22 cellular contexts compared by ENCODE assay signal in the genomic region with DNA sequence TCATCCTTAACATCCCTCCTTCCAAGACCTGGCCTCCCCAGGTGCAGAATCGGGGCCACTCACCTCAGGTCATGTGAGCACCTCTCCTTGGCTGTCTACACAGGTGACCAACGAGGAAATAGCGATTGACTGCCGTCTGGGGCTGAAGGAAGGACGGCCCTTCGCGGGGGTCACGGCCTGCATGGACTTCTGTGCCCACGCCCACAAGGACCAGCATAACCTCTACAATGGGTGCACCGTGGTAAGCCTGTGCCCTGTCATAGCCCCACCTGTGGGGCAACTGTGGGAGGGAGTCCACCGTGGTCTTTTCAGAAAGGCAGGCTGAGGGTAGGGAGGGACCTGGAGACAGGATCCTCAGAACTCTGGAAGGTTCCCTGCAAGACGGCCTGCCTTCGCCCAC.
"Had no signal": no experiment of that assay in that cellular context is flagged by ENCODE, and none has a peak within 500 bp of the region (broad histone marks: within the 10 kb centered on the region; RNA-seq: fewer than 3 reads in every experiment).

No MANE protein-coding gene starts in this region.

- H3K4me1 Mint-ChIP-seq: stimulated activated naive B cell treated with anti-CD40 and anti-IgM and Interleukin-4, amounts not matched to agents 10 μg/mL and 1 μg/mL and 100 μg/mL, for 72 hours had no signal

- H3K4me3 ChIP-seq: lung, prostate gland, right lobe of liver, upper lobe of left lung, uterus had no signal

- H3K27me3 ChIP-seq: foreskin keratinocyte, right lobe of liver, upper lobe of left lung, uterus had no signal

- H3K27me3 Mint-ChIP-seq: dendritic cell treated with granulocyte-macrophage colony-stimulating factor and Interleukin-4, amounts not matched to agents 40 ng/mL and 50 ng/mL, for 4 days; naive thymus-derived CD4-positive, alpha-beta T cell; stimulated activated naive B cell treated with anti-CD40 and anti-IgM and Interleukin-4, amounts not matched to agents 10 μg/mL and 1 μg/mL and 100 μg/mL, for 72 hours; stimulated activated naive CD8-positive, alpha-beta T cell treated with anti-CD3 and anti-CD28 coated beads, Interleukin-15, amount 100 ng/mL, for 72 hours had no signal

- DNase-seq: effector CD4-positive, alpha-beta T cell; endodermal cell; erythroblast; foreskin keratinocyte; immature natural killer cell; left cardiac atrium; left ventricle myocardium superior; mesenchymal stem cell; naive thymus-derived CD4-positive, alpha-beta T cell; nephron progenitor cell; right lobe of liver; stimulated activated CD4-positive, alpha-beta T cell treated with anti-CD3 and anti-CD28 coated beads, Interleukin-15, amount 100 ng/mL, for 24 hours; stimulated activated CD4-positive, alpha-beta T cell treated with anti-CD3 and anti-CD28 coated beads, Interleukin-1b, Interleukin-23, amount 100 ng/mL, for 48 hours; stimulated activated CD4-positive, alpha-beta T cell treated with anti-CD3 and anti-CD28 coated beads, Interleukin-4, amount 100 ng/mL, for 24 hours; stimulated activated naive B cell treated with anti-CD40 and anti-IgM and Interleukin-4, amounts not matched to agents 10 μg/mL and 1 μg/mL and 100 μg/mL, for 72 hours; stimulated activated naive CD8-positive, alpha-beta T cell treated with anti-CD3 and anti-CD28 coated beads, Interleukin-15, amount 100 ng/mL, for 72 hours; uterus had no signal

- H3K27ac Mint-ChIP-seq: dendritic cell treated with granulocyte-macrophage colony-stimulating factor and Interleukin-4, amounts not matched to agents 40 ng/mL and 50 ng/mL, for 4 days had no signal

- H3K4me3 Mint-ChIP-seq: dendritic cell treated with granulocyte-macrophage colony-stimulating factor and Interleukin-4, amounts not matched to agents 40 ng/mL and 50 ng/mL, for 4 days; endodermal cell; immature natural killer cell; naive thymus-derived CD4-positive, alpha-beta T cell; nephron progenitor cell; stimulated activated naive CD8-positive, alpha-beta T cell treated with anti-CD3 and anti-CD28 coated beads, Interleukin-15, amount 100 ng/mL, for 72 hours had no signal

- H3K9me3 Mint-ChIP-seq: dendritic cell treated with granulocyte-macrophage colony-stimulating factor and Interleukin-4, amounts not matched to agents 40 ng/mL and 50 ng/mL, for 4 days; endodermal cell; immature natural killer cell; nephron progenitor cell; stimulated activated naive B cell treated with anti-CD40 and anti-IgM and Interleukin-4, amounts not matched to agents 10 μg/mL and 1 μg/mL and 100 μg/mL, for 72 hours; stimulated activated naive CD8-positive, alpha-beta T cell treated with anti-CD3 and anti-CD28 coated beads, Interleukin-15, amount 100 ng/mL, for 72 hours had no signal

- H3K27ac ChIP-seq: foreskin keratinocyte, parathyroid adenoma, prostate gland, right lobe of liver, upper lobe of left lung, uterus had no signal
